ENCODE assay signal across 29 cellular contexts in the genomic region with DNA sequence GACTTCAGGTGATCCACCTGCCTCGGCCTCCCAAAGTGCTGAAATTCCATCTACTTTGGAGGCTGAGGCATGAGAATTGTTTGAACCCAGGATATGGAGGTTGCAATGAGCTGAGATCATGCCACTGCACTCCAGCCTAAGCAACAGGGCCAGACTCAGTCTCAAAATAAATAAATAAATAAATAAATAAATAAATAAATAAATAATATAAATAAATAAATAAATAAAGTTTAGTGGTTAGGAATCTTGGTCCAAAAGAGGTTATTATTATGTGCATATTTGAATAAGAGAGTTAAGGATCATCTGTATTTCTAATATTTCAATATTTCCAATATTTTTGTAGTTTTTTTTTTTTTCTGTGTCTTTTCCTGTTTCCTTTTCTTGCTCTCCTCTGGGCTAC.
"Had no signal": no experiment of that assay in that cellular context is flagged by ENCODE, and none has a peak within 500 bp of the region (broad histone marks: within the 10 kb centered on the region; RNA-seq: fewer than 3 reads in every experiment).

No MANE protein-coding gene starts in this region.

- H3K27ac ChIP-seq: colonic mucosa, coronary artery, dorsolateral prefrontal cortex, epithelial cell of prostate, esophagus muscularis mucosa, esophagus squamous epithelium, foreskin keratinocyte, gastrocnemius medialis, gastroesophageal sphincter, heart left ventricle, heart right ventricle had no signal

- H3K4me3 Mint-ChIP-seq: dendritic cell treated with granulocyte-macrophage colony-stimulating factor and Interleukin-4, amounts not matched to agents 40 ng/mL and 50 ng/mL, for 4 days; effector memory CD8-positive, alpha-beta T cell; endodermal cell had no signal

- H3K9me3 ChIP-seq: colonic mucosa, esophagus muscularis mucosa, esophagus squamous epithelium, gastrocnemius medialis, gastroesophageal sphincter, heart right ventricle had no signal

- H3K4me1 ChIP-seq: colonic mucosa, foreskin keratinocyte had no signal

- H3K4me3 ChIP-seq: colonic mucosa, coronary artery, dorsolateral prefrontal cortex, esophagus muscularis mucosa, esophagus squamous epithelium, gastrocnemius medialis, gastroesophageal sphincter, heart left ventricle, heart right ventricle had no signal

- DNase-seq: colonic mucosa; cortex of kidney; dermis blood vessel endothelial cell; dorsolateral prefrontal cortex; effector CD4-positive, alpha-beta T cell; effector CD8-positive, alpha-beta T cell; effector memory CD4-positive, alpha-beta T cell; effector memory CD8-positive, alpha-beta T cell; endodermal cell; erythroblast; esophagus squamous epithelium; foreskin fibroblast; foreskin keratinocyte; foreskin melanocyte; gastrocnemius medialis; glutamatergic neuron; head of caudate nucleus; heart left ventricle; heart right ventricle had no signal

- ATAC-seq: effector memory CD8-positive, alpha-beta T cell; esophagus mucosa; foreskin keratinocyte; gastrocnemius medialis; gastroesophageal sphincter; heart left ventricle; heart right ventricle had no signal

- H3K4me1 Mint-ChIP-seq: endodermal cell had no signal

- H3K27me3 ChIP-seq: colonic mucosa, dorsolateral prefrontal cortex, esophagus muscularis mucosa, esophagus squamous epithelium, gastrocnemius medialis, gastroesophageal sphincter had no signal

- FAIRE-seq: colon, endometrium, endothelial cell of umbilical vein, frontal cortex had no signal

- H3K27ac Mint-ChIP-seq: dendritic cell treated with granulocyte-macrophage colony-stimulating factor and Interleukin-4, amounts not matched to agents 40 ng/mL and 50 ng/mL, for 4 days; endodermal cell had no signal

- H3K9me3 Mint-ChIP-seq: dendritic cell treated with granulocyte-macrophage colony-stimulating factor and Interleukin-4, amounts not matched to agents 40 ng/mL and 50 ng/mL, for 4 days; effector memory CD8-positive, alpha-beta T cell had no signal

- H3K36me3 ChIP-seq: colonic mucosa, esophagus muscularis mucosa, esophagus squamous epithelium, gastrocnemius medialis, gastroesophageal sphincter, heart left ventricle, heart right ventricle had no signal
